Comparison of ENCODE assay signal across 2 cellular contexts in the genomic region with DNA sequence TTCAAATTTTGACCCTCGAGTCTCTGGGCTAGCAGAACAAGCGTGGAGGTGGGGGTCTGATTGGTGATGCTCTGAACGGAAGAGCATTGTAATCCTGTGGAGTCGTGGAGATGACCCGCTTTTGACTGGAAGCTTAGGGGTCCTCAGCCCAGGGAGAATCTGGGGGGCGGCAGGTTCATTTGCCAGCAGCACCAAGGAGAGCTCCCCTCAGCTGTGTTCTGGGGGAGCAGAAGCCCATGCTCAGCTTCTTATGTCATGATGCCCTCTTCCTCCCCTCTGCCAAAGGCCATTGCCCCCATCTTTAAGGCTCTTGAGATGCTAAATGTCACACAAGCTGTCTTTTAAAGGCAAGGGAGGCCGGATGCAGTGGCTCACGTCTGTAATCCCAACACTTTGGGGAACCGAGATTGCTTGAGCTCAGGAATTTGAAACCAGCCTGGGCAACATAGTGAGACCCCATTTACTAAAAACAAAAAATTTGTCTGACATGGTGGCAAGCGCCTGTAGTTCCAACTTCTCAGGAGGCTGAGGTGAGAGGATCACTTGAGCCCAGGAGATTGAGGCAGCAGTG.
TF ChIP-seq lines count a peak whose summit lies in the region.

No MANE protein-coding gene starts in this region.

TF ChIP-seq in SK-N-SH, 30 proteins besides CTCF, POLR2A, EP300 and RAD21 (continued from another document):
- peak; percentile 81 for TF ChIP-seq REST (IDR thresholded peaks at IDR 0.05; ENCODE audit: low read depth, low read length)

TF ChIP-seq in SK-N-SH treated with all-trans-retinoic acid at 6 μM for 48 hours, 23 proteins besides CTCF, POLR2A, EP300 and RAD21 (continued from another document):
- TF ChIP-seq ZNF8 (CRISPR knock-in tag; IDR thresholded peaks at IDR 0.05): no peak
- TF ChIP-seq OSR1 (CRISPR knock-in tag; IDR thresholded peaks at IDR 0.05): no peak
- TF ChIP-seq ARNTL (CRISPR knock-in tag; IDR thresholded peaks at IDR 0.05; ENCODE audit: borderline replicate concordance, low read depth): no peak
- no peak for TF ChIP-seq ISL1 (CRISPR knock-in tag; IDR thresholded peaks at IDR 0.05)
- no peak for TF ChIP-seq PPARA (CRISPR knock-in tag; IDR thresholded peaks at IDR 0.05; ENCODE audit: borderline replicate concordance)
- TF ChIP-seq BACH2 (CRISPR knock-in tag; IDR thresholded peaks at IDR 0.05; ENCODE audit: borderline replicate concordance): no peak
